Comparison of ENCODE assay signal across 1 cellular context in genomic region chr11:82901165-82901938, GRCh38.
TF ChIP-seq lines count a peak whose summit lies in the region.

DDIAS (plus strand) TSS chr11:82901736; CDS start chr11:82914739, 13,003 bp downstream.

TF ChIP-seq in GM12878, 131 proteins besides CTCF, POLR2A, EP300 and RAD21 (continued from another document):
- TF ChIP-seq KLF5 (IDR thresholded peaks at IDR 0.05; ENCODE audit: partially characterized antibody) (peak; percentile 98), SREBF1 (IDR thresholded peaks at IDR 0.05; ENCODE audit: low read length) (peak; percentile 96), CHD2 (IDR thresholded peaks at IDR 0.05; ENCODE audit: borderline replicate concordance, low read depth, low read length) (peak; percentile 52; the same call in 1 of the 2 replicates), CHD1 (IDR thresholded peaks at IDR 0.05; ENCODE audit: low read depth, low read length) (peak; percentile 98), ELK1 (IDR thresholded peaks at IDR 0.05; ENCODE audit: low read depth, low read length) (peak; percentile 96), ZNF592 (IDR thresholded peaks at IDR 0.05) (no peak), SRF (IDR thresholded peaks at IDR 0.05; ENCODE audit: low read depth in 2 of 2, low read length in 2 of 2) (peak; percentile 69 to 79), E2F4 (IDR thresholded peaks at IDR 0.05; ENCODE audit: low read depth, low read length) (peak; percentile 99), MXI1 (IDR thresholded peaks at IDR 0.05; ENCODE audit: low read depth, low read length) (peak; percentile 100), TCF12 (IDR thresholded peaks at IDR 0.05; ENCODE audit: low read depth, low read length) (no peak), ETV6 (conservative IDR thresholded peaks at IDR 0.05 in 1 of 2, IDR thresholded peaks at IDR 0.05 in 1 of 2; ENCODE audit: borderline replicate concordance in 1 of 2, low read depth in 1 of 2) (no peak), EGR1 (IDR thresholded peaks at IDR 0.05; ENCODE audit: borderline replicate concordance in 1 of 2, low read depth in 2 of 2, low read length in 2 of 2) (peak in 1 of 2 experiments; percentile 56; a peak in 1 of 3 replicates), TARDBP (IDR thresholded peaks at IDR 0.05; ENCODE audit: borderline replicate concordance) (peak; percentile 10; the same call in 1 of the 2 replicates), RFX5 (IDR thresholded peaks at IDR 0.05; ENCODE audit: low read depth, low read length) (0 out of 2 replicates have a peak, but pooled peaks have one; percentile 32), HDAC2 (IDR thresholded peaks at IDR 0.05) (peak; percentile 96), POU2F2 (IDR thresholded peaks at IDR 0.05; ENCODE audit: borderline replicate concordance, low read depth, low read length) (peak; percentile 56; the same call in 1 of the 3 replicates), SP1 (IDR thresholded peaks at IDR 0.05; ENCODE audit: low read depth, low read length) (peak; percentile 59), E2F8 (IDR thresholded peaks at IDR 0.05; ENCODE audit: low read depth, partially characterized antibody) (peak; percentile 81), SPI1 (IDR thresholded peaks at IDR 0.05; ENCODE audit: borderline replicate concordance, insufficient read depth, low read depth, low read length) (no peak), CUX1 (IDR thresholded peaks at IDR 0.05; ENCODE audit: insufficient replicate concordance, low read depth, low read length) (no peak), MYC (IDR thresholded peaks at IDR 0.05; ENCODE audit: insufficient read depth, insufficient read length, insufficient replicate concordance, low read length, severe bottlenecking) (no peak), SIX5 (IDR thresholded peaks at IDR 0.05; ENCODE audit: low read depth, low read length, severe bottlenecking) (peak; percentile 42), IKZF2 (IDR thresholded peaks at IDR 0.05) (peak in 1 of 2 experiments; percentile 30; a peak in 3 of 4 replicates), RB1 (IDR thresholded peaks at IDR 0.05; ENCODE audit: borderline replicate concordance) (peak; percentile 60; the same call in 1 of the 2 replicates)
TF ChIP-seq in GM12878: peak in this region for 51.
